Comparison of ENCODE assay signal across 22 cellular contexts in the genomic region with DNA sequence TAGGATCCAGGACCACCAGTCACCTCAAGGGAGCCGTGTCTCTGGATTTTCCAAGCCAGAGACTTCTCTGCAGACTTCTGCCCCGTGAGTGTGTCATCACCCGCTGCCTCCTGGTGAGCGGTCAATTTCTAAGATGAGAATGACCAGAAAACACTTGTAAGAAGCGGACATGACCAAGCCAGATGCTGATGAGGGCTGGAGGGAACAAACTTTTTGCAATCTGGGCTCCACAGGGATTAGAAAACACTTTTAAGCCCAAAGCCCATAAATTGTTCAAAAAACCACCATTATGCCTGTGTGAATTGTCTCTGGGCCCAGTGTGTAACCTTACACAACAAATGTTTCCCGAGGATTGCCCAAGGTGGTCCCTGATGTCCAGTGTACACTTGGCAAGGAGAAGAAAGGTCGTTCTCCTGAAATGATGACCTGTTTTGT. TPM values are rescaled to one million over a fixed set of nuclear protein-coding genes. Genes with fewer than 3 reads are reported as not detected.
DNase-seq lines count a peak whose midpoint lies in the region; ATAC-seq and TF ChIP-seq lines count a peak whose summit lies in the region.
"Had no signal": no experiment of that assay in that cellular context is flagged by ENCODE, and none has a peak within 500 bp of the region (broad histone marks: within the 10 kb centered on the region; RNA-seq: fewer than 3 reads in every experiment).

No MANE protein-coding gene starts in this region.

- no peak for ATAC-seq in HG03025 (IDR thresholded peaks at IDR 0.05; ENCODE audit: low FRiP score, unreplicated experiment)
- no peak for ATAC-seq in GM19023 (IDR thresholded peaks at IDR 0.05; ENCODE audit: unreplicated experiment)
- ATAC-seq: stimulated activated naive B cell treated with anti-CD40 and anti-IgM and Interleukin-4, amounts not matched to agents 10 μg/mL and 1 μg/mL and 100 μg/mL, for 72 hours had no signal

- H3K79me2 ChIP-seq in Karpas-422 (ENCODE audit: low read length) = no peaks in the 10 kb centered on the region

- H3K27ac ChIP-seq in Karpas-422 (ENCODE audit: low read length) (no peak overlapping the region), stomach smooth muscle (ENCODE audit: low read length) (peak overlapping the region; percentile 24), colonic mucosa (no peak overlapping the region)
- H3K27ac ChIP-seq: coronary artery, HL-60 had no signal

- no peaks in the 10 kb centered on the region for H3K36me3 ChIP-seq in Karpas-422 (ENCODE audit: insufficient read depth, low read length)
- H3K36me3 ChIP-seq in stomach smooth muscle (ENCODE audit: control insufficient read depth in 2 of 2, insufficient read depth in 2 of 2, low read length in 2 of 2) = no peaks in the 10 kb centered on the region
- H3K36me3 ChIP-seq in colonic mucosa = no peaks in the 10 kb centered on the region

- H3K9me2 ChIP-seq in Karpas-422 (replicated peaks; ENCODE audit: insufficient read depth, low read length) = no peaks in the 10 kb centered on the region

- H3K9me3 ChIP-seq in Karpas-422 (ENCODE audit: low read length) (no peaks in the 10 kb centered on the region), stomach smooth muscle (ENCODE audit: control insufficient read depth in 2 of 2, low read length in 2 of 2) (no peaks in the 10 kb centered on the region), colonic mucosa (no peaks in the 10 kb centered on the region)

- no peak for DNase-seq in Karpas-422
- peak; percentile 45 to 67 for DNase-seq in foreskin fibroblast
- peak; percentile 43 for DNase-seq in mesenteric fat pad (ENCODE audit: low spot score)
- DNase-seq in SW 1271 (lab: John Stamatoyannopoulos, UW) = no peak
- no peak for DNase-seq in colonic mucosa
- DNase-seq: activated CD4-positive, alpha-beta T cell treated with anti-CD3 and anti-CD28 coated beads, Interleukin-2, amount 50 U/mL, for 4 hours; activated T-cell treated with anti-CD3 and anti-CD28 coated beads, Interleukin-2, amount 50 U/mL, for 24 hours; CD4-positive, alpha-beta memory T cell; endodermal cell; HCEC 1CT; kidney glomerular epithelial cell; NCI-H187; NCI-H774; stimulated activated CD4-positive, alpha-beta T cell treated with anti-CD3 and anti-CD28 coated beads, Interleukin-4, amount 100 ng/mL, for 1 hour; stimulated activated naive B cell treated with anti-CD40 and anti-IgM and Interleukin-4, amounts not matched to agents 10 μg/mL and 1 μg/mL and 100 μg/mL, for 72 hours had no signal

- H3K9ac ChIP-seq in Karpas-422 (ENCODE audit: low read length) = no peak overlapping the region
- no peak overlapping the region for H3K9ac ChIP-seq in stomach smooth muscle (ENCODE audit: low read length in 2 of 2)
- no peak overlapping the region for H3K9ac ChIP-seq in colonic mucosa (ENCODE audit: low read depth in 2 of 2, low read length in 2 of 2)

- intact Hi-C loops in colonic mucosa (cut with DNase I) = no loop called here

- peaks cover 66% of the 10 kb centered on the region for H3K4me1 ChIP-seq in Karpas-422 (ENCODE audit: low read length)
- H3K4me1 ChIP-seq in stomach smooth muscle (ENCODE audit: control insufficient read depth, insufficient read depth, low read length) = peaks cover 24% of the 10 kb centered on the region
- no peaks in the 10 kb centered on the region for H3K4me1 ChIP-seq in colonic mucosa

- H3K4me3 ChIP-seq in Karpas-422 (ENCODE audit: low read length) (no peak overlapping the region), foreskin fibroblast (ENCODE audit: low read depth in 1 of 2, low read length in 2 of 2) (no peak overlapping the region), stomach smooth muscle (ENCODE audit: low read length in 2 of 2) (no peak overlapping the region), colonic mucosa (no peak overlapping the region)
- H3K4me3 ChIP-seq: coronary artery had no signal

- H3K27me3 ChIP-seq in Karpas-422 (ENCODE audit: low read length) (no peaks in the 10 kb centered on the region), stomach smooth muscle (ENCODE audit: control insufficient read depth in 1 of 2, insufficient read depth in 2 of 2, low read length in 2 of 2) (peaks cover 19 to 25% of the 10 kb centered on the region in 2 donors), colonic mucosa (peaks cover 14% of the 10 kb centered on the region)

- H4K20me1 ChIP-seq in Karpas-422 (ENCODE audit: insufficient read depth, low read depth, low read length) = no peaks in the 10 kb centered on the region

- no peak overlapping the region for H2AFZ ChIP-seq in Karpas-422 (ENCODE audit: low read length)

- TF ChIP-seq CTCF in foreskin fibroblast (IDR thresholded peaks at IDR 0.05; ENCODE audit: low read depth, low read length) = no peak
- no peak for TF ChIP-seq CTCF in colonic mucosa (IDR thresholded peaks at IDR 0.05)

- peak overlapping the region; percentile 40 for H3K4me2 ChIP-seq in Karpas-422 (ENCODE audit: low read depth, low read length, poor library complexity, severe bottlenecking)

RNA-seq across cellular contexts. Expression of gene NPPC, which starts 5.3 kb away (rescaled TPM):
- not detected in 2 replicates for total RNA-seq in Karpas-422 (2014; rRNA removed; shearing (Covaris generic); ENCODE audit: low replicate concordance)
- total RNA-seq in mesenteric fat pad (2.5 TPM), colonic mucosa (1 to 10 TPM in 1 of 2 donors, not detected in 1; 3.2 TPM)
- total RNA-seq: CD4-positive, alpha-beta memory T cell; LHCN-M2; pulmonary artery endothelial cell had no signal

RNA-seq across cellular contexts. Expression of gene DIS3L2, which starts 30.0 kb away (rescaled TPM):
- 15.8 and 19.0 TPM in 2 replicates for total RNA-seq in Karpas-422 (2014; rRNA removed; shearing (Covaris generic); ENCODE audit: low replicate concordance)
- 33.5 TPM for total RNA-seq in mesenteric fat pad
- 10 to 100 TPM; 22.6 to 32.3 TPM for total RNA-seq in colonic mucosa

Comparison
In these comparisons a context has a peak if more than half of its experiments do, and no peak if none do; other contexts are left out.
1. DNase-seq: peak in foreskin fibroblast (2 of 2) and mesenteric fat pad (single experiment); none in Karpas-422 (single experiment), SW 1271 (0 of 2) and colonic mucosa (single experiment).